8 cellular contexts compared by ENCODE assay signal in the genomic region with DNA sequence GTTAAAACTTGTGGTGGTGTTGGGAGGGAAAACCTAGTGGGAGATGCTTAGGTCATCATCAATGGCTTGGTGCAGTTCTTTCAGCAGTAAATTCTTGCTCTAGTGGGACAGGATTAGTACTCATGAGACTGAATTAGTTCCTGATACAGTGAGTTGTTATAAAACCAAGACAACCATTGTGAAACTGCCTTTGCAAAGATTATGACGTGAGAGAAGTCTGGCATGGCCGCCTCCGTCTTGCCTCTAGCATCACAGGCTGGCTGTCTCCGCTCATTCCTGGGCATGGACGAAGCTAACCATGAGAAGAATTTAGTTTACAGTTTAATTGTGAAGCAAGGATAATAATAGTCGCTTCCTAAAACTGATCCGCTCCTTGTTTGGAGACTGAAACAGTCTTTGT.
DNase-seq lines count a peak whose midpoint lies in the region; ATAC-seq lines count a peak whose summit lies in the region.

No MANE protein-coding gene starts in this region.

- H3K27ac Mint-ChIP-seq in stimulated activated naive CD8-positive, alpha-beta T cell treated with anti-CD3 and anti-CD28 coated beads, Interleukin-15, amount 100 ng/mL, for 72 hours: no peak overlapping the region
- no peak overlapping the region for H3K27ac Mint-ChIP-seq in activated naive CD4-positive, alpha-beta T cell treated with anti-CD3 and anti-CD28 coated beads for 36 hours

- H3K36me3 Mint-ChIP-seq in activated naive CD4-positive, alpha-beta T cell treated with anti-CD3 and anti-CD28 coated beads for 36 hours (ENCODE audit: low read depth): no peaks in the 10 kb centered on the region

- no peak overlapping the region for H3K9ac ChIP-seq in adipocyte (ENCODE audit: low read length)

- H3K27me3 ChIP-seq in adipocyte (replicated peaks; ENCODE audit: control insufficient read depth, insufficient read depth, low read length): peaks cover 4% of the 10 kb centered on the region

- H3K9me3 ChIP-seq in adipocyte (ENCODE audit: control insufficient read depth, low read length): no peaks in the 10 kb centered on the region

- peaks cover 0 to 1% of the 10 kb centered on the region in 2 donors for H3K9me3 Mint-ChIP-seq in stimulated activated naive CD8-positive, alpha-beta T cell treated with anti-CD3 and anti-CD28 coated beads, Interleukin-15, amount 100 ng/mL, for 72 hours
- no peaks in the 10 kb centered on the region for H3K9me3 Mint-ChIP-seq in activated naive CD4-positive, alpha-beta T cell treated with anti-CD3 and anti-CD28 coated beads for 36 hours

- no peak overlapping the region for H3K4me3 ChIP-seq in adipocyte (ENCODE audit: low read length)

- no peak overlapping the region for H3K4me3 Mint-ChIP-seq in stimulated activated naive CD8-positive, alpha-beta T cell treated with anti-CD3 and anti-CD28 coated beads, Interleukin-15, amount 100 ng/mL, for 72 hours
- no peak overlapping the region for H3K4me3 Mint-ChIP-seq in activated naive CD4-positive, alpha-beta T cell treated with anti-CD3 and anti-CD28 coated beads for 36 hours

- peaks cover 24% of the 10 kb centered on the region for H3K27me3 Mint-ChIP-seq in stimulated activated naive CD8-positive, alpha-beta T cell treated with anti-CD3 and anti-CD28 coated beads, Interleukin-15, amount 100 ng/mL, for 72 hours
- peaks cover 12% of the 10 kb centered on the region for H3K27me3 Mint-ChIP-seq in activated naive CD4-positive, alpha-beta T cell treated with anti-CD3 and anti-CD28 coated beads for 36 hours (ENCODE audit: low read depth)

- no peaks in the 10 kb centered on the region for H3K36me3 ChIP-seq in adipocyte (ENCODE audit: control insufficient read depth, insufficient read depth, low read length, severe bottlenecking)

- DNase-seq in stimulated activated naive CD8-positive, alpha-beta T cell treated with anti-CD3 and anti-CD28 coated beads, Interleukin-15, Interleukin-2, amounts not matched to agents 100 U/mL and 50 U/mL, for 24 hours: no peak
- no peak for DNase-seq in stimulated activated naive CD8-positive, alpha-beta T cell treated with anti-CD3 and anti-CD28 coated beads, Interleukin-15, amount 100 ng/mL, for 72 hours
- peak; percentile 27 for DNase-seq in adipocyte (ENCODE audit: low read depth)
- no peak for DNase-seq in activated CD4-positive, alpha-beta T cell treated with anti-CD3 and anti-CD28 coated beads for 4 hours
- no peak for DNase-seq in anterior cingulate cortex (lab: John Stamatoyannopoulos, UW)
- no peak for DNase-seq in DMS53 treated with DMSO at 0.1 percent for 48 hours (lab: John Stamatoyannopoulos, UW; ENCODE audit: unreplicated experiment)
- DNase-seq in activated naive CD4-positive, alpha-beta T cell treated with anti-CD3 and anti-CD28 coated beads for 36 hours: no peak

- intact Hi-C loops in activated naive CD4-positive, alpha-beta T cell treated with anti-CD3 and anti-CD28 coated beads for 36 hours (cut with micrococcal nuclease): no loop called here

- no peaks in the 10 kb centered on the region for H3K4me1 ChIP-seq in adipocyte (ENCODE audit: control insufficient read depth, insufficient read depth, low read length)

- H3K4me1 Mint-ChIP-seq in stimulated activated naive CD8-positive, alpha-beta T cell treated with anti-CD3 and anti-CD28 coated beads, Interleukin-15, amount 100 ng/mL, for 72 hours: no peaks in the 10 kb centered on the region
- H3K4me1 Mint-ChIP-seq in activated naive CD4-positive, alpha-beta T cell treated with anti-CD3 and anti-CD28 coated beads for 36 hours (ENCODE audit: low read depth): no peaks in the 10 kb centered on the region

- peak; percentile 23 for ATAC-seq in stimulated activated naive CD8-positive, alpha-beta T cell treated with anti-CD3 and anti-CD28 coated beads, Interleukin-15, Interleukin-2, amounts not matched to agents 100 U/mL and 50 U/mL, for 24 hours
- no peak for ATAC-seq in stimulated activated naive CD8-positive, alpha-beta T cell treated with anti-CD3 and anti-CD28 coated beads, Interleukin-15, amount 100 ng/mL, for 72 hours
- peak; percentile 58 for ATAC-seq in HG03103 (IDR thresholded peaks at IDR 0.05; ENCODE audit: low read depth, unreplicated experiment)

- CTCF ChIA-PET in activated naive CD4-positive, alpha-beta T cell treated with anti-CD3 and anti-CD28 coated beads for 36 hours (lab: Charles Lee): interaction anchor here (1.0 kb wide), 1 partner anchor 92 kb away, joined by 4 read pairs; no protein-coding TSS in a partner anchor
